ENCODE assay signal across 8 cellular contexts in the genomic region with DNA sequence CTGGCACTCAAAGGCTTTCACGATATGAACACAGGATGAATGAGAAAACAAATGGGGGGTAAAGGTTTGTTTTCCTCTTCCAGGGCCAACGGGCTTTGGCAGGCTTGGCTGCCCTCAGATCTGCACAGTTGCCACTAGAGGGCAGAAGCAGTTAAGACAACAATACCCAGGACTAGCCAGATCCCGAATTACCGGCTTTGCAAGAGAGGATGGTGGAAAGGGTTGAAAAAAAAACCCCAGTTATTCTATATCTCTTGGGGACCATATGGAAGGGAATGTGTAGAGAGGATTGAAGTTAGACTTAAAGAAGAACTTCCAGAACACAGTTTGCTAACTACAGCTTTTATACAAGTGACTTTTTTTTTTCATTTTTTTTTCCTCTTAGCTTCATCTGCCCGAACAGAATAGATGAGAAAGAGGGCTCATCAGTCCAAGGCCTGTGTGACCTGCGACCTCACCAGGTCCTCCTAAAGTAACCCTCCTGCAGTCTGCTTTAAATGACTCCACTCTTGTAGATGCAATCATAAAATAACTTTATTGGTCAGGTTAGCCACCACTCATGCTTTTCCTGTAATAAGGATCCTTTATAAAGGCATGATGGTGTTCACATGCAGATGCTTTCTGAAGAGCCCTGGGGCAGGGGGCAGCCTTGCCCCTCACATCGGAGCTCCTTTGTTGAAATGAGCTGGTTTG. TPM values are rescaled to one million over a fixed set of nuclear protein-coding genes. Genes with fewer than 3 reads are reported as not detected.
DNase-seq lines count a peak whose midpoint lies in the region; ATAC-seq and TF ChIP-seq lines count a peak whose summit lies in the region.

No MANE protein-coding gene starts in this region.

- TF ChIP-seq CTCF in GM12865 (IDR thresholded peaks at IDR 0.05; ENCODE audit: insufficient read depth, low read depth, low read length, missing control alignments) (peak; percentile 82), PC-3 (conservative IDR thresholded peaks at IDR 0.05; ENCODE audit: low read depth, low read length) (peak; percentile 98), fibroblast of lung (conservative IDR thresholded peaks at IDR 0.05 in 1 of 2, IDR thresholded peaks at IDR 0.05 in 1 of 2; ENCODE audit: low read depth in 1 of 2, low read length in 2 of 2) (peak; percentile 87 to 88), upper lobe of left lung (IDR thresholded peaks at IDR 0.05) (peak; percentile 82 to 91 (median 84))

- no peak for TF ChIP-seq EP300 in upper lobe of left lung (IDR thresholded peaks at IDR 0.05)

- DNase-seq in GM12865 (ENCODE audit: low read depth) (peak; percentile 83), LoVo (ENCODE audit: low spot score) (peak; percentile 85), PC-3 (peak; percentile 94), fibroblast of lung (ENCODE audit: low read depth in 2 of 2) (peak; percentile 71 to 90), upper lobe of left lung (peak in 1 of 2 donors; percentile 77)
- peak; percentile 51 for DNase-seq in activated T-cell treated with anti-CD3 and anti-CD28 coated beads, Interleukin-2, amount 50 U/mL, for 4 hours
- DNase-seq in naive thymus-derived CD8-positive, alpha-beta T cell = peak; percentile 22 to 77 (median 50)

- peaks cover 12% of the 10 kb centered on the region for H3K27me3 Mint-ChIP-seq in activated T-cell treated with anti-CD3 and anti-CD28 coated beads, Interleukin-2, amount 50 U/mL, for 4 hours (ENCODE audit: low read depth)
- H3K27me3 Mint-ChIP-seq in naive thymus-derived CD8-positive, alpha-beta T cell = peaks cover 0 to 28% (median 6%) of the 10 kb centered on the region in 5 donors

- peaks cover 19% of the 10 kb centered on the region for H3K4me1 Mint-ChIP-seq in activated T-cell treated with anti-CD3 and anti-CD28 coated beads, Interleukin-2, amount 50 U/mL, for 4 hours (ENCODE audit: low read depth)
- H3K4me1 Mint-ChIP-seq in naive thymus-derived CD8-positive, alpha-beta T cell = peaks cover 22 to 39% (median 34%) of the 10 kb centered on the region in 4 donors

- H2AFZ ChIP-seq in PC-3 (ENCODE audit: low read length) (no peak overlapping the region), fibroblast of lung (ENCODE audit: low read length) (no peak overlapping the region)

- H3K27me3 ChIP-seq in PC-3 (ENCODE audit: low read length) = peaks cover 26% of the 10 kb centered on the region
- H3K27me3 ChIP-seq in fibroblast of lung (ENCODE audit: control insufficient read depth, insufficient read depth, low read length) = peaks cover 35% of the 10 kb centered on the region
- no peaks in the 10 kb centered on the region for H3K27me3 ChIP-seq in upper lobe of left lung

- no peaks in the 10 kb centered on the region; the same call in 1 of the 2 replicates for H3K4me1 ChIP-seq in PC-3 (ENCODE audit: insufficient read depth, low read length)
- H3K4me1 ChIP-seq in fibroblast of lung (ENCODE audit: control insufficient read depth, extremely low read depth, insufficient read depth, low read length) = no peaks in the 10 kb centered on the region
- H3K4me1 ChIP-seq in upper lobe of left lung = peaks cover 0 to 17% (median 8%) of the 10 kb centered on the region in 4 donors

- H3K36me3 ChIP-seq in PC-3 (ENCODE audit: low read depth, low read length) (no peaks in the 10 kb centered on the region), fibroblast of lung (ENCODE audit: control insufficient read depth, insufficient read depth, low read length) (no peaks in the 10 kb centered on the region), upper lobe of left lung (no peaks in the 10 kb centered on the region)

- H3K79me2 ChIP-seq in PC-3 (ENCODE audit: low read length) = no peaks in the 10 kb centered on the region
- H3K79me2 ChIP-seq in fibroblast of lung (ENCODE audit: control insufficient read depth, insufficient read depth, low read length) = no peaks in the 10 kb centered on the region

- H3K4me2 ChIP-seq in PC-3 (ENCODE audit: low read length) (no peak overlapping the region), fibroblast of lung (ENCODE audit: extremely low read depth, insufficient read depth, low read length) (no peak overlapping the region)

- H3K9me3 ChIP-seq in PC-3 (ENCODE audit: low read length) (no peaks in the 10 kb centered on the region), fibroblast of lung (ENCODE audit: control insufficient read depth, insufficient read depth, low read depth, low read length) (no peaks in the 10 kb centered on the region), upper lobe of left lung (no peaks in the 10 kb centered on the region)

- CTCF ChIA-PET in PC-3 (lab: Charles Lee) = interaction anchor here (0.6 to 1.8 kb wide), 7 partner anchors 67 to 361 kb away, joined by 3 to 9 read pairs (median 4); no protein-coding TSS in a partner anchor

- H3K36me3 Mint-ChIP-seq in activated T-cell treated with anti-CD3 and anti-CD28 coated beads, Interleukin-2, amount 50 U/mL, for 4 hours (ENCODE audit: insufficient read depth) = no peaks in the 10 kb centered on the region
- H3K36me3 Mint-ChIP-seq in naive thymus-derived CD8-positive, alpha-beta T cell = no peaks in the 10 kb centered on the region

- no peak overlapping the region for H3K4me3 ChIP-seq in GM12865 (ENCODE audit: low read depth, low read length)
- H3K4me3 ChIP-seq in PC-3 (ENCODE audit: low read length) = no peak overlapping the region
- H3K4me3 ChIP-seq in fibroblast of lung (replicated peaks in 1 of 4; ENCODE audit: control extremely low read depth in 1 of 4, insufficient read depth in 1 of 4, low read depth in 3 of 4, low read length in 4 of 4) = no peak overlapping the region
- no peak overlapping the region for H3K4me3 ChIP-seq in upper lobe of left lung

- H3K27ac Mint-ChIP-seq in naive thymus-derived CD8-positive, alpha-beta T cell = peak overlapping the region in 7 of 10 donors; percentile 4 to 67 (median 33)

- no peak overlapping the region for H3K4me3 Mint-ChIP-seq in activated T-cell treated with anti-CD3 and anti-CD28 coated beads, Interleukin-2, amount 50 U/mL, for 4 hours
- H3K4me3 Mint-ChIP-seq in naive thymus-derived CD8-positive, alpha-beta T cell = peak overlapping the region in 1 of 10 donors; percentile 11

- no TSS peak for BruUV-seq in PC-3 (replicated peaks; lab: Mats Ljungman, UMichigan)

- ATAC-seq in PC-3 (peak; percentile 90), upper lobe of left lung (ENCODE audit: low FRiP score in 2 of 2) (peak; percentile 80 to 89), HG02642 (IDR thresholded peaks at IDR 0.05; ENCODE audit: poor library complexity, unreplicated experiment) (no peak)
- peak; percentile 71 to 72 for ATAC-seq in activated T-cell treated with anti-CD3 and anti-CD28 coated beads, Interleukin-2, amount 50 U/mL, for 4 hours
- ATAC-seq in naive thymus-derived CD8-positive, alpha-beta T cell = peak; percentile 69 to 80

- TF ChIP-seq POLR2A in upper lobe of left lung (IDR thresholded peaks at IDR 0.05) = no peak

- no peaks in the 10 kb centered on the region for H4K20me1 ChIP-seq in PC-3 (ENCODE audit: low read length)
- H4K20me1 ChIP-seq in fibroblast of lung (ENCODE audit: control insufficient read depth, extremely low read depth, insufficient read depth, low read length) = no peaks in the 10 kb centered on the region

- no peaks in the 10 kb centered on the region for H3K9me3 Mint-ChIP-seq in activated T-cell treated with anti-CD3 and anti-CD28 coated beads, Interleukin-2, amount 50 U/mL, for 4 hours
- no peaks in the 10 kb centered on the region for H3K9me3 Mint-ChIP-seq in naive thymus-derived CD8-positive, alpha-beta T cell

- H3K9me2 ChIP-seq in PC-3 (replicated peaks; ENCODE audit: low read length) = no peaks in the 10 kb centered on the region

- intact Hi-C loops in PC-3 (cut with micrococcal nuclease) = loop anchor here (1.0 kb wide), 4 partner anchors 101 to 362 kb away; no protein-coding TSS in a partner anchor

- 18 to 20% methylated on average over 7 of the region's 7 CpGs for WGBS in upper lobe of left lung, 2 donors

- POLR2A ChIA-PET in PC-3 (lab: Charles Lee; ENCODE audit: unreplicated experiment) = no interaction called here
- POLR2A ChIA-PET in naive thymus-derived CD8-positive, alpha-beta T cell (lab: Charles Lee) = interaction anchor here (0.9 to 13.6 kb wide), 6 partner anchors 16 to 148 kb away, joined by 3 to 187 read pairs (median 44); a partner anchor contains a TSS

- H3F3A ChIP-seq in PC-3 (ENCODE audit: low read length, unreplicated experiment) = no peaks in the 10 kb centered on the region

- no peak overlapping the region for H3K9ac ChIP-seq in PC-3 (ENCODE audit: low read length)
- no peak overlapping the region for H3K9ac ChIP-seq in fibroblast of lung (ENCODE audit: insufficient read depth, low read length)

- H3K27ac ChIP-seq in PC-3 (ENCODE audit: low read length) (no peak overlapping the region), fibroblast of lung (ENCODE audit: insufficient read depth, low read length) (no peak overlapping the region), upper lobe of left lung (no peak overlapping the region)

RNA-seq across cellular contexts. Expression of a gene that starts 10.7 kb away (rescaled TPM):
- not detected in 2 replicates for total RNA-seq in PC-3 (2014; rRNA removed)
- 1 to 10 TPM in 1 of 3 donors, under 1 TPM in 2; 0.19 to 1.1 (median 0.26) TPM for total RNA-seq in activated T-cell treated with anti-CD3 and anti-CD28 coated beads, Interleukin-2, amount 50 U/mL, for 4 hours
- 3.3 and 15.4 TPM in 2 replicates for total RNA-seq in fibroblast of lung
- 2.9 and 9.0 TPM in 2 replicates for polyA plus RNA-seq in fibroblast of lung
- polyA plus RNA-seq in fibroblast of lung (2012) = 2.1 and 7.2 TPM in 2 replicates
- polyA minus RNA-seq in fibroblast of lung (ENCODE audit: low replicate concordance) = 2.3 and 4.2 TPM in 2 replicates
- not detected for total RNA-seq in naive thymus-derived CD8-positive, alpha-beta T cell
- polyA plus RNA-seq in naive thymus-derived CD8-positive, alpha-beta T cell = not detected
- 10 to 100 TPM; 12.5 to 46.7 (median 25.4) TPM for total RNA-seq in upper lobe of left lung

RNA-seq across cellular contexts. Expression of a gene that starts 34.9 kb away (rescaled TPM):
- 2.2 and 2.4 TPM in 2 replicates for total RNA-seq in PC-3 (2014; rRNA removed)
- total RNA-seq in activated T-cell treated with anti-CD3 and anti-CD28 coated beads, Interleukin-2, amount 50 U/mL, for 4 hours = 100 to 1,000 TPM in 1 of 3 donors, 10 to 100 TPM in 2; 73.0 to 101 (median 80.5) TPM
- 20.3 and 26.3 TPM in 2 replicates for total RNA-seq in fibroblast of lung
- 9.8 and 12.2 TPM in 2 replicates for polyA plus RNA-seq in fibroblast of lung
- 6.7 and 9.3 TPM in 2 replicates for polyA plus RNA-seq in fibroblast of lung (2012)
- 4.1 and 9.1 TPM in 2 replicates for polyA minus RNA-seq in fibroblast of lung (ENCODE audit: low replicate concordance)
- 100 to 1,000 TPM; 186 to 191 TPM for total RNA-seq in naive thymus-derived CD8-positive, alpha-beta T cell
- polyA plus RNA-seq in naive thymus-derived CD8-positive, alpha-beta T cell = 100 to 1,000 TPM in 2 of 3 donors, 10 to 100 TPM in 1; 91.8 to 179 (median 122) TPM
- total RNA-seq in upper lobe of left lung = 100 to 1,000 TPM in 3 of 6 donors, 10 to 100 TPM in 3; 59.1 to 178 (median 104) TPM
